Comparison of ENCODE assay signal across 8 cellular contexts in genomic region chr4:56907489-56908205, GRCh38. TPM values are rescaled to one million over a fixed set of nuclear protein-coding genes. Genes with fewer than 3 reads are reported as not detected.
DNase-seq lines count a peak whose midpoint lies in the region; ATAC-seq and TF ChIP-seq lines count a peak whose summit lies in the region.

A gene with protein sequence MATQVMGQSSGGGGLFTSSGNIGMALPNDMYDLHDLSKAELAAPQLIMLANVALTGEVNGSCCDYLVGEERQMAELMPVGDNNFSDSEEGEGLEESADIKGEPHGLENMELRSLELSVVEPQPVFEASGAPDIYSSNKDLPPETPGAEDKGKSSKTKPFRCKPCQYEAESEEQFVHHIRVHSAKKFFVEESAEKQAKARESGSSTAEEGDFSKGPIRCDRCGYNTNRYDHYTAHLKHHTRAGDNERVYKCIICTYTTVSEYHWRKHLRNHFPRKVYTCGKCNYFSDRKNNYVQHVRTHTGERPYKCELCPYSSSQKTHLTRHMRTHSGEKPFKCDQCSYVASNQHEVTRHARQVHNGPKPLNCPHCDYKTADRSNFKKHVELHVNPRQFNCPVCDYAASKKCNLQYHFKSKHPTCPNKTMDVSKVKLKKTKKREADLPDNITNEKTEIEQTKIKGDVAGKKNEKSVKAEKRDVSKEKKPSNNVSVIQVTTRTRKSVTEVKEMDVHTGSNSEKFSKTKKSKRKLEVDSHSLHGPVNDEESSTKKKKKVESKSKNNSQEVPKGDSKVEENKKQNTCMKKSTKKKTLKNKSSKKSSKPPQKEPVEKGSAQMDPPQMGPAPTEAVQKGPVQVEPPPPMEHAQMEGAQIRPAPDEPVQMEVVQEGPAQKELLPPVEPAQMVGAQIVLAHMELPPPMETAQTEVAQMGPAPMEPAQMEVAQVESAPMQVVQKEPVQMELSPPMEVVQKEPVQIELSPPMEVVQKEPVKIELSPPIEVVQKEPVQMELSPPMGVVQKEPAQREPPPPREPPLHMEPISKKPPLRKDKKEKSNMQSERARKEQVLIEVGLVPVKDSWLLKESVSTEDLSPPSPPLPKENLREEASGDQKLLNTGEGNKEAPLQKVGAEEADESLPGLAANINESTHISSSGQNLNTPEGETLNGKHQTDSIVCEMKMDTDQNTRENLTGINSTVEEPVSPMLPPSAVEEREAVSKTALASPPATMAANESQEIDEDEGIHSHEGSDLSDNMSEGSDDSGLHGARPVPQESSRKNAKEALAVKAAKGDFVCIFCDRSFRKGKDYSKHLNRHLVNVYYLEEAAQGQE (plus strand): TSS chr4:56907900. CDS start chr4:56910639, 2,739 bp downstream.

- H3K9me3 ChIP-seq in RWPE2 (ENCODE audit: severe bottlenecking) (no peaks in the 10 kb centered on the region), neural cell (ENCODE audit: low read length) (no peaks in the 10 kb centered on the region)

- H3K9me2 ChIP-seq in neural cell (ENCODE audit: insufficient read depth, low read length) = no peaks in the 10 kb centered on the region

- peaks cover 15% of the 10 kb centered on the region for H3K36me3 Mint-ChIP-seq in stimulated activated naive CD8-positive, alpha-beta T cell treated with anti-CD3 and anti-CD28 coated beads, Interleukin-15, Interleukin-2, amounts not matched to agents 100 ng/mL and 50 ng/mL, for 24 hours (ENCODE audit: low read depth)

- H3F3A ChIP-seq in neural cell (ENCODE audit: insufficient read depth, low read length, poor library complexity, severe bottlenecking) = peaks cover 6% of the 10 kb centered on the region

- peak within 1 kb of the TSS; percentile 50 for H3K9ac ChIP-seq in neural cell (ENCODE audit: low read length)

- peaks cover 11% of the 10 kb centered on the region for H3K36me3 ChIP-seq in RWPE2 (ENCODE audit: low read depth)
- no peaks in the 10 kb centered on the region for H3K36me3 ChIP-seq in neural cell (ENCODE audit: insufficient read depth, low read length)

- no peak for TF ChIP-seq EP300 in neural cell (conservative IDR thresholded peaks at IDR 0.05; ENCODE audit: poor library complexity, severe bottlenecking)

- no peaks in the 10 kb centered on the region for H3K27me3 ChIP-seq in RWPE2 (ENCODE audit: insufficient read depth, poor library complexity, severe bottlenecking)
- peaks cover 20% of the 10 kb centered on the region for H3K27me3 ChIP-seq in neural cell (ENCODE audit: insufficient read depth, low read depth, low read length)

- H4K20me1 ChIP-seq in neural cell (ENCODE audit: insufficient read depth) = no peaks in the 10 kb centered on the region

- H3K27ac ChIP-seq in RWPE2 (ENCODE audit: poor library complexity, severe bottlenecking) = peak within 1 kb of the TSS; percentile 83
- no peak within 1 kb of the TSS for H3K27ac ChIP-seq in neural cell (ENCODE audit: low read length)

- H3K4me3 ChIP-seq in RWPE2 (ENCODE audit: severe bottlenecking) (peak within 1 kb of the TSS; percentile 99), fibroblast of villous mesenchyme (ENCODE audit: low read depth, low read length) (peak within 1 kb of the TSS; percentile 95), neural cell (ENCODE audit: low read length) (peak within 1 kb of the TSS; percentile 87)

- TF ChIP-seq CTCF in RWPE2 (IDR thresholded peaks at IDR 0.05; ENCODE audit: poor library complexity, severe bottlenecking) = no peak
- TF ChIP-seq CTCF in fibroblast of villous mesenchyme (IDR thresholded peaks at IDR 0.05; ENCODE audit: insufficient read depth, low read depth, low read length) = no peak
- TF ChIP-seq CTCF in neural cell (IDR thresholded peaks at IDR 0.05; ENCODE audit: poor library complexity, severe bottlenecking) = no peak

- ATAC-seq in GM19397 (IDR thresholded peaks at IDR 0.05; ENCODE audit: unreplicated experiment) (peak; percentile 53), HG03558 (IDR thresholded peaks at IDR 0.05; ENCODE audit: extremely low read depth, unreplicated experiment) (peak; percentile 42), RWPE2 (ENCODE audit: low read depth) (peak; percentile 64)

- H3K4me3 Mint-ChIP-seq in stimulated activated naive CD8-positive, alpha-beta T cell treated with anti-CD3 and anti-CD28 coated beads, Interleukin-15, Interleukin-2, amounts not matched to agents 100 ng/mL and 50 ng/mL, for 24 hours = peak within 1 kb of the TSS; percentile 87

- DNase-seq in COLO668 (lab: John Stamatoyannopoulos, UW; ENCODE audit: unreplicated experiment) (peak; percentile 59), RWPE2 (ENCODE audit: low spot score) (peak; percentile 58), fibroblast of villous mesenchyme (ENCODE audit: low read depth) (peak; percentile 65)
- peak; percentile 94 for DNase-seq in activated effector memory CD4-positive, alpha-beta T cell treated with anti-CD3 and anti-CD28 coated beads, Interleukin-2, amount 50 U/mL, for 16 hours

- H3K9me3 Mint-ChIP-seq in stimulated activated naive CD8-positive, alpha-beta T cell treated with anti-CD3 and anti-CD28 coated beads, Interleukin-15, Interleukin-2, amounts not matched to agents 100 ng/mL and 50 ng/mL, for 24 hours = no peaks in the 10 kb centered on the region

- peaks cover 49% of the 10 kb centered on the region for H3K4me1 Mint-ChIP-seq in stimulated activated naive CD8-positive, alpha-beta T cell treated with anti-CD3 and anti-CD28 coated beads, Interleukin-15, Interleukin-2, amounts not matched to agents 100 ng/mL and 50 ng/mL, for 24 hours (ENCODE audit: low read depth)

- H3K4me1 ChIP-seq in RWPE2 (ENCODE audit: insufficient read depth, poor library complexity, severe bottlenecking) = peaks cover 3% of the 10 kb centered on the region

- no peak within 1 kb of the TSS for H3K4me2 ChIP-seq in neural cell (ENCODE audit: low read length)

- peaks cover 18% of the 10 kb centered on the region for H3K79me2 ChIP-seq in neural cell (replicated peaks; ENCODE audit: insufficient read depth, low read length)

- peak within 1 kb of the TSS; percentile 76 for H3K27ac Mint-ChIP-seq in stimulated activated naive CD8-positive, alpha-beta T cell treated with anti-CD3 and anti-CD28 coated beads, Interleukin-15, Interleukin-2, amounts not matched to agents 100 ng/mL and 50 ng/mL, for 24 hours

- H3K27me3 Mint-ChIP-seq in stimulated activated naive CD8-positive, alpha-beta T cell treated with anti-CD3 and anti-CD28 coated beads, Interleukin-15, Interleukin-2, amounts not matched to agents 100 ng/mL and 50 ng/mL, for 24 hours = peaks cover 5% of the 10 kb centered on the region

- H2AFZ ChIP-seq in neural cell (ENCODE audit: low read depth, low read length) = peak within 1 kb of the TSS; percentile 51

- TF ChIP-seq RAD21 in neural cell (conservative IDR thresholded peaks at IDR 0.05) = no peak

TF ChIP-seq in neural cell, 6 proteins besides CTCF, POLR2A, EP300 and RAD21:
- TF ChIP-seq MXI1 (conservative IDR thresholded peaks at IDR 0.05; ENCODE audit: poor library complexity, severe bottlenecking) = peak; percentile 18
- TF ChIP-seq TAF1 (IDR thresholded peaks at IDR 0.05; ENCODE audit: low read depth) = no peak
TF ChIP-seq in neural cell: peak in this region for 1.

RNA-seq across cellular contexts. Expression of the gene that starts here (rescaled TPM):
- 39.6 and 52.7 TPM in 2 replicates for total RNA-seq in fibroblast of villous mesenchyme
- 2.8 and 3.2 TPM in 2 replicates for polyA plus RNA-seq in neural cell
- polyA minus RNA-seq in neural cell = 6.1 and 7.8 TPM in 2 replicates
